Comparison of ENCODE assay signal across 1 cellular context in genomic region chr12:3097186-3097804, GRCh38.
TF ChIP-seq lines count a peak whose summit lies in the region.

No MANE protein-coding gene starts in this region.

TF ChIP-seq in HepG2, 621 proteins besides CTCF, POLR2A, EP300 and RAD21 (continued from another document and continues in another):
- TF ChIP-seq TRAFD1 (CRISPR knock-in tag; IDR thresholded peaks at IDR 0.05; ENCODE audit: borderline replicate concordance) (0 out of 2 replicates have a peak, but pooled peaks have one; percentile 36), ZSCAN25 (CRISPR knock-in tag; IDR thresholded peaks at IDR 0.05) (0 out of 2 replicates have a peak, but pooled peaks have one; percentile 2), NFYB (CRISPR knock-in tag; IDR thresholded peaks at IDR 0.05) (peak; percentile 39; the same call in 1 of the 2 replicates), PATZ1 (CRISPR knock-in tag; IDR thresholded peaks at IDR 0.05) (peak; percentile 87), ZHX2 (IDR thresholded peaks at IDR 0.05; ENCODE audit: low read depth) (0 out of 2 replicates have a peak, but pooled peaks have one; percentile 9), ZHX2 (CRISPR knock-in tag; IDR thresholded peaks at IDR 0.05; ENCODE audit: borderline replicate concordance) (no peak), CCDC6 (CRISPR knock-in tag; IDR thresholded peaks at IDR 0.05) (no peak), ARID3A (IDR thresholded peaks at IDR 0.05; ENCODE audit: low read depth, low read length) (no peak), ATF7-NPFF (CRISPR knock-in tag; IDR thresholded peaks at IDR 0.05; ENCODE audit: low read depth) (no peak), ZNF496 (CRISPR knock-in tag; IDR thresholded peaks at IDR 0.05; ENCODE audit: insufficient replicate concordance) (no peak), ZNF713 (CRISPR knock-in tag; IDR thresholded peaks at IDR 0.05) (no peak), ZBTB25 (CRISPR knock-in tag; IDR thresholded peaks at IDR 0.05) (no peak), PBX3 (CRISPR knock-in tag; IDR thresholded peaks at IDR 0.05; ENCODE audit: borderline replicate concordance) (no peak), JUN (CRISPR knock-in tag; IDR thresholded peaks at IDR 0.05) (no peak), ZNF878 (CRISPR knock-in tag; IDR thresholded peaks at IDR 0.05) (0 out of 2 replicates have a peak, but pooled peaks have one; percentile 55), ZNF407 (CRISPR knock-in tag; IDR thresholded peaks at IDR 0.05; ENCODE audit: not compliant biosample characterization) (peak; percentile 6), GABPA (IDR thresholded peaks at IDR 0.05; ENCODE audit: low read depth, low read length) (peak; percentile 30; the same call in 1 of the 2 replicates), GABPA (CRISPR knock-in tag; IDR thresholded peaks at IDR 0.05; ENCODE audit: low read depth) (peak; percentile 67), ZNF652 (CRISPR knock-in tag; IDR thresholded peaks at IDR 0.05; ENCODE audit: borderline replicate concordance, low read depth) (no peak), IKZF1 (IDR thresholded peaks at IDR 0.05) (no peak), KLF16 (CRISPR knock-in tag; IDR thresholded peaks at IDR 0.05) (0 out of 4 replicates have a peak, but pooled peaks of 1 of the 2 experiments have one; percentile 5), GLMP (CRISPR knock-in tag; IDR thresholded peaks at IDR 0.05; ENCODE audit: borderline replicate concordance) (no peak), NONO (IDR thresholded peaks at IDR 0.05) (no peak), NONO (CRISPR knock-in tag; conservative IDR thresholded peaks at IDR 0.05) (peak; percentile 32; the same call in 1 of the 2 replicates), KDM3A (CRISPR knock-in tag; IDR thresholded peaks at IDR 0.05; ENCODE audit: low read depth) (no peak), ZNF615 (CRISPR knock-in tag; IDR thresholded peaks at IDR 0.05; ENCODE audit: borderline replicate concordance) (no peak), ZBTB43 (CRISPR knock-in tag; conservative IDR thresholded peaks at IDR 0.05) (no peak), PHF8 (CRISPR knock-in tag; IDR thresholded peaks at IDR 0.05) (no peak), ESRRA (CRISPR knock-in tag; IDR thresholded peaks at IDR 0.05; ENCODE audit: low read depth) (no peak), ZNF605 (CRISPR knock-in tag; IDR thresholded peaks at IDR 0.05) (no peak)
